ENCODE assay signal across 1 cellular context in the genomic region with DNA sequence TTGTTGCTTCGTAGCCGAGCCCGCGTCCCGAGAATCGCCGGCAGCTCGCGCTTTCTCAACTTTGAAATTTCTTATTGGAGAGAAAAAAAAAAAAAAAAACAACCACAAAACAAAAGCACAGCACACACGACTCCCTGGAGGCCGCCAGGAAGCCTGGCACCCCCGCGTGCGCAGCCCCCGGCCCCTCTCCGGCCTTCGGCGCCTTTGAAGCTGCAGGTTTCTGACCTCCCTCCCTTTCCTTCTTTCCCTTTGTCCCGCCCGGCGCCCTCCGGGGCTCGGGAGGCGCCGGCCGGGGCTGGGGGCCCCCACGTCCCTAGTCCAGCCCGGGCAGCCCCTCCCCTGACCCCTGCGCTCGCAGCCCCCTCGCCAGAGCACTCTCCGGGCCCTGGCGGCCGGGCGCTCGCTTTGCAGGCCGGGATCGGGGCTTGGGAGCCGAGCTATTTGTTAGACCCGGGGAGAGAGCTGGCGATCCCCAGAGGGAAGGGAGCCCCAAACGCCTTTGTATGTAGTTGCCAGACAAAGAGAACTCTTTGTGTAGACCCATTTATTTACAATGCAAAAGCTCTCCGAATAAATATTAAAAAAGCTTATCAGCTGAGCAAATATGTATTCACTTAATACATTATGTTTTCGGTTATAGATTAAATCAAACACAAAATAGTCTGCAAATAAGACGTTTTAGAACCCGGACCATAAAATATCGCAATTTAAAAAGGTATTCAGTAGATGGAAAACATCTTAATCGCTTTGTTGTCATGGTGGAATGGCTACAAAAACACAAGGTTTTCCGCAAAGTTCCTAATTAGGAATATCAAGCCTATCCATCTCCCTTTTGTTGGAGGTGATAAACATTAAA.
TF ChIP-seq lines count a peak whose summit lies in the region.

No MANE protein-coding gene starts in this region.

TF ChIP-seq in HepG2, 621 proteins besides CTCF, POLR2A, EP300 and RAD21 (continued from another document and continues in another):
- TF ChIP-seq, protein P1, sequence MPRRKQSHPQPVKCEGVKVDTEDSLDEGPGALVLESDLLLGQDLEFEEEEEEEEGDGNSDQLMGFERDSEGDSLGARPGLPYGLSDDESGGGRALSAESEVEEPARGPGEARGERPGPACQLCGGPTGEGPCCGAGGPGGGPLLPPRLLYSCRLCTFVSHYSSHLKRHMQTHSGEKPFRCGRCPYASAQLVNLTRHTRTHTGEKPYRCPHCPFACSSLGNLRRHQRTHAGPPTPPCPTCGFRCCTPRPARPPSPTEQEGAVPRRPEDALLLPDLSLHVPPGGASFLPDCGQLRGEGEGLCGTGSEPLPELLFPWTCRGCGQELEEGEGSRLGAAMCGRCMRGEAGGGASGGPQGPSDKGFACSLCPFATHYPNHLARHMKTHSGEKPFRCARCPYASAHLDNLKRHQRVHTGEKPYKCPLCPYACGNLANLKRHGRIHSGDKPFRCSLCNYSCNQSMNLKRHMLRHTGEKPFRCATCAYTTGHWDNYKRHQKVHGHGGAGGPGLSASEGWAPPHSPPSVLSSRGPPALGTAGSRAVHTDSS (CRISPR knock-in tag; conservative IDR thresholded peaks at IDR 0.05), result no peak
- TF ChIP-seq YEATS4 (CRISPR knock-in tag; IDR thresholded peaks at IDR 0.05; ENCODE audit: borderline replicate concordance) (0 out of 2 replicates have a peak, but pooled peaks have one; percentile 10), KDM4B (CRISPR knock-in tag; IDR thresholded peaks at IDR 0.05) (no peak), ZFP41 (CRISPR knock-in tag; IDR thresholded peaks at IDR 0.05; ENCODE audit: borderline replicate concordance) (no peak), NAIF1 (CRISPR knock-in tag; IDR thresholded peaks at IDR 0.05; ENCODE audit: borderline replicate concordance) (no peak), HOXA7 (CRISPR knock-in tag; IDR thresholded peaks at IDR 0.05) (no peak), CCAR2 (optimal IDR thresholded peaks at IDR 0.05; ENCODE audit: low read depth, low read length) (peak; percentile 84), ZNF652 (CRISPR knock-in tag; IDR thresholded peaks at IDR 0.05; ENCODE audit: borderline replicate concordance, low read depth) (no peak), KLF16 (CRISPR knock-in tag; IDR thresholded peaks at IDR 0.05) (peak in 1 of 2 experiments; percentile 69; a peak in 1 of 4 replicates), ZNF432 (CRISPR knock-in tag; IDR thresholded peaks at IDR 0.05; ENCODE audit: borderline replicate concordance) (no peak), HDAC1 (CRISPR knock-in tag; IDR thresholded peaks at IDR 0.05) (peak; percentile 47), JUN (CRISPR knock-in tag; IDR thresholded peaks at IDR 0.05) (no peak), POLR2AphosphoS5 (IDR thresholded peaks at IDR 0.05; ENCODE audit: low read depth, low read length) (no peak), RARG (CRISPR knock-in tag; IDR thresholded peaks at IDR 0.05; ENCODE audit: low read depth) (no peak), HNRNPL (IDR thresholded peaks at IDR 0.05; ENCODE audit: low read depth, low read length) (0 out of 2 replicates have a peak, but pooled peaks have one; percentile 69), ZFX (CRISPR knock-in tag; IDR thresholded peaks at IDR 0.05; ENCODE audit: low read depth) (no peak), ZNF124 (CRISPR knock-in tag; IDR thresholded peaks at IDR 0.05) (no peak), GZF1 (CRISPR knock-in tag; IDR thresholded peaks at IDR 0.05) (no peak), CBFB (CRISPR knock-in tag; IDR thresholded peaks at IDR 0.05) (peak; percentile 51; the same call in 1 of the 2 replicates), ZNF207 (IDR thresholded peaks at IDR 0.05; ENCODE audit: borderline replicate concordance) (no peak), GATAD1 (CRISPR knock-in tag; IDR thresholded peaks at IDR 0.05) (no peak; the same call in 1 of the 2 replicates), RXRA (CRISPR knock-in tag; IDR thresholded peaks at IDR 0.05) (peak; percentile 89), ZNF382 (CRISPR knock-in tag; IDR thresholded peaks at IDR 0.05; ENCODE audit: borderline replicate concordance) (no peak), ZNF720 (CRISPR knock-in tag; IDR thresholded peaks at IDR 0.05) (peak; percentile 13; the same call in 1 of the 2 replicates), RFX3 (CRISPR knock-in tag; IDR thresholded peaks at IDR 0.05) (no peak), ZNF841 (CRISPR knock-in tag; IDR thresholded peaks at IDR 0.05; ENCODE audit: borderline replicate concordance) (no peak), PCBP1 (IDR thresholded peaks at IDR 0.05; ENCODE audit: borderline replicate concordance, low read depth, low read length) (peak; percentile 80; the same call in 1 of the 2 replicates), ZNF136 (CRISPR knock-in tag; IDR thresholded peaks at IDR 0.05; ENCODE audit: low read depth) (no peak), RBFOX2 (IDR thresholded peaks at IDR 0.05; ENCODE audit: low read depth, low read length) (no peak), FOXP1 (IDR thresholded peaks at IDR 0.05) (no peak), FOXP1 (CRISPR knock-in tag; IDR thresholded peaks at IDR 0.05) (peak; percentile 54; the same call in 1 of the 2 replicates), TCF7L2 (IDR thresholded peaks at IDR 0.05; ENCODE audit: low read depth, low read length) (peak; percentile 80), CEBPG (CRISPR knock-in tag; IDR thresholded peaks at IDR 0.05) (no peak), ZEB1 (IDR thresholded peaks at IDR 0.05; ENCODE audit: insufficient replicate concordance, low read depth) (peak; percentile 31), TCF7 (IDR thresholded peaks at IDR 0.05; ENCODE audit: low read depth) (peak; percentile 94), DPF2 (CRISPR knock-in tag; IDR thresholded peaks at IDR 0.05; ENCODE audit: borderline replicate concordance, low read depth) (no peak), CREM (IDR thresholded peaks at IDR 0.05) (peak; percentile 80), CREM (CRISPR knock-in tag; IDR thresholded peaks at IDR 0.05) (no peak)
- TF ChIP-seq, protein P2, sequence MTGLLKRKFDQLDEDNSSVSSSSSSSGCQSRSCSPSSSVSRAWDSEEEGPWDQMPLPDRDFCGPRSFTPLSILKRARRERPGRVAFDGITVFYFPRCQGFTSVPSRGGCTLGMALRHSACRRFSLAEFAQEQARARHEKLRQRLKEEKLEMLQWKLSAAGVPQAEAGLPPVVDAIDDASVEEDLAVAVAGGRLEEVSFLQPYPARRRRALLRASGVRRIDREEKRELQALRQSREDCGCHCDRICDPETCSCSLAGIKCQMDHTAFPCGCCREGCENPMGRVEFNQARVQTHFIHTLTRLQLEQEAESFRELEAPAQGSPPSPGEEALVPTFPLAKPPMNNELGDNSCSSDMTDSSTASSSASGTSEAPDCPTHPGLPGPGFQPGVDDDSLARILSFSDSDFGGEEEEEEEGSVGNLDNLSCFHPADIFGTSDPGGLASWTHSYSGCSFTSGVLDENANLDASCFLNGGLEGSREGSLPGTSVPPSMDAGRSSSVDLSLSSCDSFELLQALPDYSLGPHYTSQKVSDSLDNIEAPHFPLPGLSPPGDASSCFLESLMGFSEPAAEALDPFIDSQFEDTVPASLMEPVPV (CRISPR knock-in tag; IDR thresholded peaks at IDR 0.05), result 0 out of 2 replicates have a peak, but pooled peaks have one; percentile 16
- TF ChIP-seq, protein P3, sequence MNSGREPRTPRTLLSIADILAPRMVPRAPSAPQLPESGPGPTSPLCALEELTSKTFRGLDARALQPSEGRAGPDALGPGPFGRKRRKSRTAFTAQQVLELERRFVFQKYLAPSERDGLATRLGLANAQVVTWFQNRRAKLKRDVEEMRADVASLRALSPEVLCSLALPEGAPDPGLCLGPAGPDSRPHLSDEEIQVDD (CRISPR knock-in tag; IDR thresholded peaks at IDR 0.05; ENCODE audit: borderline replicate concordance), result no peak
- TF ChIP-seq, protein P4, sequence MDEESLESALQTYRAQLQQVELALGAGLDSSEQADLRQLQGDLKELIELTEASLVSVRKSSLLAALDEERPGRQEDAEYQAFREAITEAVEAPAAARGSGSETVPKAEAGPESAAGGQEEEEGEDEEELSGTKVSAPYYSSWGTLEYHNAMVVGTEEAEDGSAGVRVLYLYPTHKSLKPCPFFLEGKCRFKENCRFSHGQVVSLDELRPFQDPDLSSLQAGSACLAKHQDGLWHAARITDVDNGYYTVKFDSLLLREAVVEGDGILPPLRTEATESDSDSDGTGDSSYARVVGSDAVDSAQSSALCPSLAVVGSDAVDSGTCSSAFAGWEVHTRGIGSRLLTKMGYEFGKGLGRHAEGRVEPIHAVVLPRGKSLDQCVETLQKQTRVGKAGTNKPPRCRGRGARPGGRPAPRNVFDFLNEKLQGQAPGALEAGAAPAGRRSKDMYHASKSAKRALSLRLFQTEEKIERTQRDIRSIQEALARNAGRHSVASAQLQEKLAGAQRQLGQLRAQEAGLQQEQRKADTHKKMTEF (CRISPR knock-in tag; IDR thresholded peaks at IDR 0.05), result peak; percentile 79
- TF ChIP-seq, protein P5, sequence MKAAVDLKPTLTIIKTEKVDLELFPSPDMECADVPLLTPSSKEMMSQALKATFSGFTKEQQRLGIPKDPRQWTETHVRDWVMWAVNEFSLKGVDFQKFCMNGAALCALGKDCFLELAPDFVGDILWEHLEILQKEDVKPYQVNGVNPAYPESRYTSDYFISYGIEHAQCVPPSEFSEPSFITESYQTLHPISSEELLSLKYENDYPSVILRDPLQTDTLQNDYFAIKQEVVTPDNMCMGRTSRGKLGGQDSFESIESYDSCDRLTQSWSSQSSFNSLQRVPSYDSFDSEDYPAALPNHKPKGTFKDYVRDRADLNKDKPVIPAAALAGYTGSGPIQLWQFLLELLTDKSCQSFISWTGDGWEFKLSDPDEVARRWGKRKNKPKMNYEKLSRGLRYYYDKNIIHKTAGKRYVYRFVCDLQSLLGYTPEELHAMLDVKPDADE (CRISPR knock-in tag; IDR thresholded peaks at IDR 0.05), result no peak
- TF ChIP-seq, protein P6, sequence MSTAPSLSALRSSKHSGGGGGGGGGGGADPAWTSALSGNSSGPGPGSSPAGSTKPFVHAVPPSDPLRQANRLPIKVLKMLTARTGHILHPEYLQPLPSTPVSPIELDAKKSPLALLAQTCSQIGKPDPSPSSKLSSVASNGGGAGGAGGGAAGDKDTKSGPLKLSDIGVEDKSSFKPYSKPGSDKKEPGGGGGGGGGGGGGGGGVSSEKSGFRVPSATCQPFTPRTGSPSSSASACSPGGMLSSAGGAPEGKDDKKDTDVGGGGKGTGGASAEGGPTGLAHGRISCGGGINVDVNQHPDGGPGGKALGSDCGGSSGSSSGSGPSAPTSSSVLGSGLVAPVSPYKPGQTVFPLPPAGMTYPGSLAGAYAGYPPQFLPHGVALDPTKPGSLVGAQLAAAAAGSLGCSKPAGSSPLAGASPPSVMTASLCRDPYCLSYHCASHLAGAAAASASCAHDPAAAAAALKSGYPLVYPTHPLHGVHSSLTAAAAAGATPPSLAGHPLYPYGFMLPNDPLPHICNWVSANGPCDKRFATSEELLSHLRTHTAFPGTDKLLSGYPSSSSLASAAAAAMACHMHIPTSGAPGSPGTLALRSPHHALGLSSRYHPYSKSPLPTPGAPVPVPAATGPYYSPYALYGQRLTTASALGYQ (CRISPR knock-in tag; IDR thresholded peaks at IDR 0.05), result peak; percentile 74; the same call in 1 of the 2 replicates
- TF ChIP-seq, protein P7, sequence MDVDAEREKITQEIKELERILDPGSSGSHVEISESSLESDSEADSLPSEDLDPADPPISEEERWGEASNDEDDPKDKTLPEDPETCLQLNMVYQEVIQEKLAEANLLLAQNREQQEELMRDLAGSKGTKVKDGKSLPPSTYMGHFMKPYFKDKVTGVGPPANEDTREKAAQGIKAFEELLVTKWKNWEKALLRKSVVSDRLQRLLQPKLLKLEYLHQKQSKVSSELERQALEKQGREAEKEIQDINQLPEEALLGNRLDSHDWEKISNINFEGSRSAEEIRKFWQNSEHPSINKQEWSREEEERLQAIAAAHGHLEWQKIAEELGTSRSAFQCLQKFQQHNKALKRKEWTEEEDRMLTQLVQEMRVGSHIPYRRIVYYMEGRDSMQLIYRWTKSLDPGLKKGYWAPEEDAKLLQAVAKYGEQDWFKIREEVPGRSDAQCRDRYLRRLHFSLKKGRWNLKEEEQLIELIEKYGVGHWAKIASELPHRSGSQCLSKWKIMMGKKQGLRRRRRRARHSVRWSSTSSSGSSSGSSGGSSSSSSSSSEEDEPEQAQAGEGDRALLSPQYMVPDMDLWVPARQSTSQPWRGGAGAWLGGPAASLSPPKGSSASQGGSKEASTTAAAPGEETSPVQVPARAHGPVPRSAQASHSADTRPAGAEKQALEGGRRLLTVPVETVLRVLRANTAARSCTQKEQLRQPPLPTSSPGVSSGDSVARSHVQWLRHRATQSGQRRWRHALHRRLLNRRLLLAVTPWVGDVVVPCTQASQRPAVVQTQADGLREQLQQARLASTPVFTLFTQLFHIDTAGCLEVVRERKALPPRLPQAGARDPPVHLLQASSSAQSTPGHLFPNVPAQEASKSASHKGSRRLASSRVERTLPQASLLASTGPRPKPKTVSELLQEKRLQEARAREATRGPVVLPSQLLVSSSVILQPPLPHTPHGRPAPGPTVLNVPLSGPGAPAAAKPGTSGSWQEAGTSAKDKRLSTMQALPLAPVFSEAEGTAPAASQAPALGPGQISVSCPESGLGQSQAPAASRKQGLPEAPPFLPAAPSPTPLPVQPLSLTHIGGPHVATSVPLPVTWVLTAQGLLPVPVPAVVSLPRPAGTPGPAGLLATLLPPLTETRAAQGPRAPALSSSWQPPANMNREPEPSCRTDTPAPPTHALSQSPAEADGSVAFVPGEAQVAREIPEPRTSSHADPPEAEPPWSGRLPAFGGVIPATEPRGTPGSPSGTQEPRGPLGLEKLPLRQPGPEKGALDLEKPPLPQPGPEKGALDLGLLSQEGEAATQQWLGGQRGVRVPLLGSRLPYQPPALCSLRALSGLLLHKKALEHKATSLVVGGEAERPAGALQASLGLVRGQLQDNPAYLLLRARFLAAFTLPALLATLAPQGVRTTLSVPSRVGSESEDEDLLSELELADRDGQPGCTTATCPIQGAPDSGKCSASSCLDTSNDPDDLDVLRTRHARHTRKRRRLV (CRISPR knock-in tag; IDR thresholded peaks at IDR 0.05), result no peak
- TF ChIP-seq, protein P8, sequence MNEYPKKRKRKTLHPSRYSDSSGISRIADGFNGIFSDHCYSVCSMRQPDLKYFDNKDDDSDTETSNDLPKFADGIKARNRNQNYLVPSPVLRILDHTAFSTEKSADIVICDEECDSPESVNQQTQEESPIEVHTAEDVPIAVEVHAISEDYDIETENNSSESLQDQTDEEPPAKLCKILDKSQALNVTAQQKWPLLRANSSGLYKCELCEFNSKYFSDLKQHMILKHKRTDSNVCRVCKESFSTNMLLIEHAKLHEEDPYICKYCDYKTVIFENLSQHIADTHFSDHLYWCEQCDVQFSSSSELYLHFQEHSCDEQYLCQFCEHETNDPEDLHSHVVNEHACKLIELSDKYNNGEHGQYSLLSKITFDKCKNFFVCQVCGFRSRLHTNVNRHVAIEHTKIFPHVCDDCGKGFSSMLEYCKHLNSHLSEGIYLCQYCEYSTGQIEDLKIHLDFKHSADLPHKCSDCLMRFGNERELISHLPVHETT (CRISPR knock-in tag; conservative IDR thresholded peaks at IDR 0.05), result 0 out of 2 replicates have a peak, but pooled peaks have one; percentile 51
